ENCODE assay signal across 9 cellular contexts in the genomic region with DNA sequence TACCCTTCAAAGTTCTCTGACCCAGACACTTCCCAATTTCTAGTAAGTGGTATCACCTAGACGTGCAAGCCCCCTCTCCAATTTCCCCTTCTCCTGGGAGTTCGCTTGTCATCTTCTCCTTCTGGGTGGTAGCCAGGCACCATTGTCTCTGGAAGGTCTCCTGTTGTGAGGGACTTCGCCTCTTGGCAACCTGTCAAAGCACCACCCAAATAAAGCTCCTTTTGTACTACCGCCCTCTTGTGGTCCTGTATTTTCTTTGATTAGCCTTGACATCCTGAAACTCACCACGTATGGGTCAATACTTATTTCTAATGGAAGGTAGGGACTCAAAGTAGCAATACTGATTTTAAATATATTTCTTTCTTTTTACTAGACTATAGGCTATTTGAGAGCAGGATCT. TPM values are rescaled to one million over a fixed set of nuclear protein-coding genes. Genes with fewer than 3 reads are reported as not detected.
A peak's percentile ranks its signal among the peaks of the same experiment; 100 is the strongest.
DNase-seq lines count a peak whose midpoint lies in the region; ATAC-seq, FAIRE-seq and TF ChIP-seq lines count a peak whose summit lies in the region.
"Had no signal": no experiment of that assay in that cellular context is flagged by ENCODE, and none has a peak within 500 bp of the region (broad histone marks: within the 10 kb centered on the region; RNA-seq: fewer than 3 reads in every experiment).

No MANE protein-coding gene starts in this region.

- no peaks in the 10 kb centered on the region for H3K79me2 ChIP-seq in smooth muscle cell (ENCODE audit: low read depth)

- no peak for TF ChIP-seq POLR2A in erythroblast (IDR thresholded peaks at IDR 0.05; ENCODE audit: low read length)

- peak; percentile 38 for TF ChIP-seq CTCF in smooth muscle cell (IDR thresholded peaks at IDR 0.05; ENCODE audit: borderline replicate concordance, insufficient read depth, poor library complexity, severe bottlenecking)

- peak; percentile 71 for TF ChIP-seq RAD21 in Ishikawa (IDR thresholded peaks at IDR 0.05; ENCODE audit: low read depth)

- H3K4me1 ChIP-seq in smooth muscle cell (ENCODE audit: low read depth): no peaks in the 10 kb centered on the region

- TF ChIP-seq EP300 in Ishikawa (IDR thresholded peaks at IDR 0.05; ENCODE audit: borderline replicate concordance): no peak

- peak; percentile 10 to 19 for DNase-seq in stimulated activated CD4-positive, alpha-beta T cell treated with anti-CD3 and anti-CD28 coated beads, Interleukin-2, amount 100 ng/mL, for 48 hours
- no peak for DNase-seq in stimulated activated CD4-positive, alpha-beta T cell treated with anti-CD3 and anti-CD28 coated beads, Interleukin-1b, Interleukin-23, amount 100 ng/mL, for 48 hours
- DNase-seq in RCC 7860 (ENCODE audit: low spot score): peak; percentile 25
- DNase-seq in erythroblast (lab: John Stamatoyannopoulos, UW): peak; percentile 57 to 62
- no peak for DNase-seq in smooth muscle cell (lab: John Stamatoyannopoulos, UW; ENCODE audit: unreplicated experiment)
- DNase-seq in activated CD4-positive, CD25-positive, alpha-beta regulatory T cell (lab: John Stamatoyannopoulos, UW): no peak

- no peaks in the 10 kb centered on the region for H4K20me1 ChIP-seq in smooth muscle cell (ENCODE audit: low read depth)

- H3F3A ChIP-seq in smooth muscle cell (ENCODE audit: low read depth): no peaks in the 10 kb centered on the region

- no peak overlapping the region for H3K4me2 ChIP-seq in smooth muscle cell

- H3K9ac ChIP-seq in smooth muscle cell (ENCODE audit: low read depth): no peak overlapping the region

- H3K36me3 ChIP-seq in smooth muscle cell (ENCODE audit: low read depth): no peaks in the 10 kb centered on the region
- H3K36me3 ChIP-seq: thoracic aorta had no signal

- H3K9me3 ChIP-seq in smooth muscle cell (replicated peaks; ENCODE audit: low read depth): no peaks in the 10 kb centered on the region
- H3K9me3 ChIP-seq: thoracic aorta had no signal

- peaks cover 20% of the 10 kb centered on the region for H3K27me3 ChIP-seq in smooth muscle cell (ENCODE audit: low read depth)

- H2AFZ ChIP-seq in smooth muscle cell (ENCODE audit: low read depth): no peak overlapping the region

- no peak overlapping the region for H3K4me3 ChIP-seq in smooth muscle cell
- H3K4me3 ChIP-seq: thoracic aorta had no signal

- FAIRE-seq in RCC 7860 (lab: Jason Lieb, UNC): no peak

- no peak overlapping the region for H3K27ac ChIP-seq in smooth muscle cell (ENCODE audit: low read depth)
- H3K27ac ChIP-seq: thoracic aorta had no signal

- WGBS in smooth muscle cell (ENCODE audit: low lambda C conversion rate): 30% methylated on average over 5 of the region's 5 CpGs

- ATAC-seq in GM21786 (IDR thresholded peaks at IDR 0.05; ENCODE audit: unreplicated experiment): peak; percentile 55

TF ChIP-seq in Ishikawa, 13 proteins besides CTCF, POLR2A, EP300 and RAD21:
- no peak for TF ChIP-seq YY1 (IDR thresholded peaks at IDR 0.05; ENCODE audit: low read depth)
- peak; percentile 79 for TF ChIP-seq NFIC (IDR thresholded peaks at IDR 0.05)
- TF ChIP-seq CEBPB (IDR thresholded peaks at IDR 0.05): no peak

RNA-seq across cellular contexts. Expression of a gene that starts 8.2 kb away (rescaled TPM):
- total RNA-seq in smooth muscle cell: 0.99 and 4.3 TPM in 2 replicates
- 0.37 and 1.0 TPM in 2 replicates for polyA plus RNA-seq in smooth muscle cell

RNA-seq across cellular contexts. Expression of a gene that starts 59.1 kb away (rescaled TPM):
- 0.54 and 2.6 TPM in 2 replicates for total RNA-seq in smooth muscle cell
- 0.07 TPM in 1 of 2 replicates, not detected in the other for polyA plus RNA-seq in smooth muscle cell

Comparison
In these comparisons a context has a peak if more than half of its experiments do, and no peak if none do; other contexts are left out.
1. DNase-seq: peak in stimulated activated CD4-positive, alpha-beta T cell treated with anti-CD3 and anti-CD28 coated beads, Interleukin-2, amount 100 ng/mL, for 48 hours (2 of 2), RCC 7860 (single experiment) and erythroblast (2 of 2); none in stimulated activated CD4-positive, alpha-beta T cell treated with anti-CD3 and anti-CD28 coated beads, Interleukin-1b, Interleukin-23, amount 100 ng/mL, for 48 hours (single experiment), smooth muscle cell (single experiment) and activated CD4-positive, CD25-positive, alpha-beta regulatory T cell (0 of 4).